In genomic region chr6:142518126-142518525, GRCh38 we compare ENCODE assay signal across 22 cellular contexts.
DNase-seq lines count a peak whose midpoint lies in the region; ATAC-seq and TF ChIP-seq lines count a peak whose summit lies in the region.
"Had no signal": no experiment of that assay in that cellular context is flagged by ENCODE, and none has a peak within 500 bp of the region (broad histone marks: within the 10 kb centered on the region; RNA-seq: fewer than 3 reads in every experiment).

No MANE protein-coding gene starts in this region.

- no peaks in the 10 kb centered on the region for H3K36me3 ChIP-seq in SK-N-SH (replicated peaks in 1 of 2; ENCODE audit: control insufficient read depth in 1 of 2, insufficient read depth in 2 of 2, low read length in 1 of 2)
- H3K36me3 ChIP-seq in SJCRH30: no peaks in the 10 kb centered on the region
- H3K36me3 ChIP-seq in trophoblast cell (ENCODE audit: control insufficient read depth in 1 of 2, insufficient read depth in 2 of 2, low read length in 2 of 2): no peaks in the 10 kb centered on the region
- H3K36me3 ChIP-seq in GM23248 (ENCODE audit: low read depth): no peaks in the 10 kb centered on the region
- H3K36me3 ChIP-seq: brain microvascular endothelial cell, gastroesophageal sphincter, Peyer's patch had no signal

- TF ChIP-seq EP300 in SK-N-SH (IDR thresholded peaks at IDR 0.05; ENCODE audit: borderline replicate concordance in 1 of 2, low read depth in 1 of 2, low read length in 1 of 2): no peak

- in situ Hi-C loops in GM23248 (cut with MboI): no loop called here

- no peak; the same call in 2 of the 3 replicates for ATAC-seq in SK-N-SH treated with all-trans-retinoic acid at 6 μM for 48 hours
- ATAC-seq: activated CD8-positive, alpha-beta T cell treated with anti-CD3 and anti-CD28 coated beads for 36 hours; activated T-cell treated with anti-CD3 and anti-CD28 coated beads, Interleukin-2, amount 50 U/mL, for 4 hours; CD8-positive, alpha-beta T cell; gastroesophageal sphincter had no signal

- POLR2A ChIA-PET in SK-N-SH (lab: Yijun Ruan, JAX): no interaction called here

- no peak overlapping the region for H2AK5ac ChIP-seq in trophoblast cell (ENCODE audit: low read length)

- H3K18ac ChIP-seq in trophoblast cell (ENCODE audit: low read length): peak overlapping the region; percentile 18

- no peak overlapping the region for H3K23ac ChIP-seq in trophoblast cell (ENCODE audit: low read length)

- H3K9ac ChIP-seq in SK-N-SH (no peak overlapping the region), trophoblast cell (ENCODE audit: low read length) (no peak overlapping the region), GM23248 (no peak overlapping the region)
- H3K9ac ChIP-seq: parathyroid adenoma had no signal

- peaks cover 0 to 10% of the 10 kb centered on the region in 2 experiments; a peak in 1 of 4 replicates for H3K4me1 ChIP-seq in SK-N-SH (ENCODE audit: control insufficient read depth in 1 of 2, insufficient read depth in 2 of 2, low read depth in 1 of 2, low read length in 1 of 2)
- H3K4me1 ChIP-seq in SJCRH30: peaks cover 18% of the 10 kb centered on the region
- peaks cover 8 to 9% of the 10 kb centered on the region in 2 experiments for H3K4me1 ChIP-seq in trophoblast cell (ENCODE audit: control insufficient read depth in 1 of 2, insufficient read depth in 2 of 2, low read length in 2 of 2)
- H3K4me1 ChIP-seq in GM23248 (ENCODE audit: insufficient read depth): no peaks in the 10 kb centered on the region
- H3K4me1 ChIP-seq: parathyroid adenoma, Peyer's patch had no signal

- no peak for TF ChIP-seq CTCF in SK-N-SH (IDR thresholded peaks at IDR 0.05)

- H4K91ac ChIP-seq in trophoblast cell (ENCODE audit: low read depth, low read length): peak overlapping the region; percentile 65

- CTCF ChIA-PET in SK-N-SH (lab: Yijun Ruan, JAX): interaction anchor here (1.1 to 1.6 kb wide), 2 partner anchors 48 to 909 kb away, joined by 3 read pairs; no protein-coding TSS in a partner anchor

- H3K4me3 ChIP-seq in SK-N-SH (ENCODE audit: low read depth in 2 of 2, low read length in 1 of 2): no peak overlapping the region
- peak overlapping the region; percentile 1; the same call in 1 of the 2 replicates for H3K4me3 ChIP-seq in SJCRH30
- no peak overlapping the region for H3K4me3 ChIP-seq in trophoblast cell (ENCODE audit: low read depth, low read length)
- no peak overlapping the region for H3K4me3 ChIP-seq in GM23248
- H3K4me3 ChIP-seq: gastroesophageal sphincter, Peyer's patch had no signal

- DNase-seq in SK-N-SH (peak; percentile 23), NCI-H1092 (lab: John Stamatoyannopoulos, UW) (peak; percentile 4), SJCRH30 (peak; percentile 92 to 97), trophoblast cell (peak; percentile 73 to 75), GM23248 (no peak), inferior parietal cortex (ENCODE audit: extremely low spot score) (no peak), HK-2 (ENCODE audit: unreplicated experiment) (no peak)
- DNase-seq: activated CD8-positive, alpha-beta T cell treated with anti-CD3 and anti-CD28 coated beads for 36 hours; activated naive CD8-positive, alpha-beta T cell treated with anti-CD3 and anti-CD28 coated beads for 36 hours; activated T-cell treated with anti-CD3 and anti-CD28 coated beads, Interleukin-2, amount 50 U/mL, for 4 hours; brain microvascular endothelial cell; CD8-positive, alpha-beta T cell; dermis blood vessel endothelial cell; KG1; NCI-H1048; NCI-H510A; Peyer's patch; stimulated activated CD4-positive, alpha-beta T cell treated with anti-CD3 and anti-CD28 coated beads, Interleukin-4, amount 100 ng/mL, for 1 hour; substantia nigra had no signal

- TF ChIP-seq RAD21 in SK-N-SH (IDR thresholded peaks at IDR 0.05; ENCODE audit: low read length): no peak

- H4K8ac ChIP-seq in trophoblast cell (ENCODE audit: low read depth, low read length): peak overlapping the region; percentile 24

- peaks cover 6% of the 10 kb centered on the region for H3K79me1 ChIP-seq in trophoblast cell (ENCODE audit: low read length)

- H3K4me2 ChIP-seq in SK-N-SH (no peak overlapping the region), trophoblast cell (ENCODE audit: low read length) (no peak overlapping the region), GM23248 (ENCODE audit: unreplicated experiment) (no peak overlapping the region)

- peak overlapping the region; percentile 54 for H2BK120ac ChIP-seq in trophoblast cell (ENCODE audit: insufficient read depth, low read length, poor library complexity)

- peak overlapping the region; percentile 32 for H2BK5ac ChIP-seq in trophoblast cell (ENCODE audit: low read depth, low read length, poor library complexity)

- WGBS in SK-N-SH (ENCODE audit: low lambda C conversion rate): 39% methylated on average over 3 of the region's 3 CpGs
- no CpG with 5 or more reads among the region's 3 CpGs for WGBS in trophoblast cell (ENCODE audit: extremely low coverage, insufficient coverage, insufficient read length)
- WGBS in GM23248 (ENCODE audit: low coverage in 1 of 2, low lambda C conversion rate in 2 of 2, missing lambda C conversion rate in 2 of 2), 2 experiments: 6 to 8% methylated on average over 3 of the region's 3 CpGs

- H2BK12ac ChIP-seq in trophoblast cell (ENCODE audit: low read length): no peak overlapping the region

- H3K9me3 ChIP-seq in SK-N-SH (no peaks in the 10 kb centered on the region), SJCRH30 (replicated peaks) (peaks cover 4% of the 10 kb centered on the region; the same call in 1 of the 2 replicates), trophoblast cell (ENCODE audit: insufficient read depth, low read depth, low read length) (no peaks in the 10 kb centered on the region), GM23248 (ENCODE audit: low read depth) (no peaks in the 10 kb centered on the region)
- H3K9me3 ChIP-seq: gastroesophageal sphincter, Peyer's patch had no signal

- H3K9me2 ChIP-seq in SK-N-SH: no peaks in the 10 kb centered on the region
- H3K9me2 ChIP-seq in GM23248 (ENCODE audit: insufficient read depth): no peaks in the 10 kb centered on the region

- no peaks in the 10 kb centered on the region for H4K20me1 ChIP-seq in SK-N-SH (ENCODE audit: insufficient read depth)
- no peaks in the 10 kb centered on the region for H4K20me1 ChIP-seq in GM23248 (ENCODE audit: insufficient read depth)

- no peak overlapping the region for H3K4ac ChIP-seq in trophoblast cell (ENCODE audit: low read depth, low read length)

- H3F3A ChIP-seq in SK-N-SH (replicated peaks; ENCODE audit: insufficient read depth) (no peaks in the 10 kb centered on the region), GM23248 (ENCODE audit: insufficient read depth) (no peaks in the 10 kb centered on the region)

- H3K79me2 ChIP-seq in SK-N-SH (ENCODE audit: insufficient read depth) (no peaks in the 10 kb centered on the region), trophoblast cell (ENCODE audit: control insufficient read depth, insufficient read depth, low read length, poor library complexity) (no peaks in the 10 kb centered on the region), GM23248 (ENCODE audit: insufficient read depth) (no peaks in the 10 kb centered on the region)
- H3K79me2 ChIP-seq: parathyroid adenoma had no signal

- peak overlapping the region; percentile 20 for H3K14ac ChIP-seq in trophoblast cell (ENCODE audit: low read length)

- no peak overlapping the region for H2AFZ ChIP-seq in SK-N-SH (ENCODE audit: low read depth)
- no peak overlapping the region for H2AFZ ChIP-seq in trophoblast cell (ENCODE audit: insufficient read depth, low read length, poor library complexity)
- no peak overlapping the region for H2AFZ ChIP-seq in GM23248
- H2AFZ ChIP-seq: parathyroid adenoma had no signal

- no peaks in the 10 kb centered on the region for H3K27me3 ChIP-seq in SK-N-SH (ENCODE audit: insufficient read depth)
- H3K27me3 ChIP-seq in SJCRH30: no peaks in the 10 kb centered on the region
- no peaks in the 10 kb centered on the region for H3K27me3 ChIP-seq in trophoblast cell (ENCODE audit: insufficient read depth, low read length)
- H3K27me3 ChIP-seq in GM23248 (replicated peaks; ENCODE audit: insufficient read depth): peaks cover 5% of the 10 kb centered on the region; the same call in 1 of the 2 replicates
- H3K27me3 ChIP-seq: brain microvascular endothelial cell, gastroesophageal sphincter, Peyer's patch had no signal

- H3K27ac ChIP-seq in SK-N-SH (ENCODE audit: low read depth in 2 of 2, low read length in 1 of 2): peak overlapping the region in 1 of 2 experiments; percentile 50; a peak in 2 of 4 replicates
- H3K27ac ChIP-seq in SJCRH30: peak overlapping the region; percentile 46
- peak overlapping the region; percentile 43 for H3K27ac ChIP-seq in trophoblast cell (ENCODE audit: low read depth, low read length)
- no peak overlapping the region for H3K27ac ChIP-seq in GM23248
- H3K27ac ChIP-seq: brain microvascular endothelial cell, gastroesophageal sphincter, parathyroid adenoma, Peyer's patch had no signal

- no peak overlapping the region for H4K12ac ChIP-seq in trophoblast cell (ENCODE audit: low read depth, low read length)

TF ChIP-seq in SK-N-SH, 30 proteins besides CTCF, POLR2A, EP300 and RAD21 (continues in another document):
- TF ChIP-seq GATA2 (CRISPR knock-in tag; IDR thresholded peaks at IDR 0.05) (peak; percentile 67), YY1 (IDR thresholded peaks at IDR 0.05; ENCODE audit: low read depth) (no peak)
- TF ChIP-seq, protein P1, sequence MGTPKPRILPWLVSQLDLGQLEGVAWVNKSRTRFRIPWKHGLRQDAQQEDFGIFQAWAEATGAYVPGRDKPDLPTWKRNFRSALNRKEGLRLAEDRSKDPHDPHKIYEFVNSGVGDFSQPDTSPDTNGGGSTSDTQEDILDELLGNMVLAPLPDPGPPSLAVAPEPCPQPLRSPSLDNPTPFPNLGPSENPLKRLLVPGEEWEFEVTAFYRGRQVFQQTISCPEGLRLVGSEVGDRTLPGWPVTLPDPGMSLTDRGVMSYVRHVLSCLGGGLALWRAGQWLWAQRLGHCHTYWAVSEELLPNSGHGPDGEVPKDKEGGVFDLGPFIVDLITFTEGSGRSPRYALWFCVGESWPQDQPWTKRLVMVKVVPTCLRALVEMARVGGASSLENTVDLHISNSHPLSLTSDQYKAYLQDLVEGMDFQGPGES (IDR thresholded peaks at IDR 0.05; ENCODE audit: low read depth, low read length): no peak

TF ChIP-seq in SK-N-SH treated with all-trans-retinoic acid at 6 μM for 48 hours, 23 proteins besides CTCF, POLR2A, EP300 and RAD21 (continues in another document):
- no peak for TF ChIP-seq GLIS3 (CRISPR knock-in tag; IDR thresholded peaks at IDR 0.05)
- TF ChIP-seq CSRNP3 (CRISPR knock-in tag; IDR thresholded peaks at IDR 0.05): no peak

Comparison
In these comparisons a context has a peak if more than half of its experiments do, and no peak if none do; other contexts are left out.
1. DNase-seq: peak in SK-N-SH (single experiment), NCI-H1092 (single experiment), SJCRH30 (2 of 2) and trophoblast cell (2 of 2); none in GM23248 (single experiment), inferior parietal cortex (single experiment) and HK-2 (single experiment).